In genomic region chr10:52956861-52957260, GRCh38 we compare ENCODE assay signal across 24 cellular contexts.
DNase-seq lines count a peak whose midpoint lies in the region; ATAC-seq, FAIRE-seq and TF ChIP-seq lines count a peak whose summit lies in the region.
"Had no signal": no experiment of that assay in that cellular context is flagged by ENCODE, and none has a peak within 500 bp of the region (broad histone marks: within the 10 kb centered on the region; RNA-seq: fewer than 3 reads in every experiment).

No MANE protein-coding gene starts in this region.

- H4K8ac ChIP-seq in H9 (replicated peaks; ENCODE audit: insufficient read length, low read depth, low read length): no peak overlapping the region

- H2AFZ ChIP-seq in H9 (ENCODE audit: low read length): no peak overlapping the region
- H2AFZ ChIP-seq in astrocyte (ENCODE audit: low read depth, low read length): no peak overlapping the region

- no peaks in the 10 kb centered on the region for H3K79me1 ChIP-seq in H9 (ENCODE audit: insufficient read depth, low read depth, low read length, poor library complexity, severe bottlenecking)

- peaks cover 7 to 19% (median 13%) of the 10 kb centered on the region in 3 experiments; a peak in 5 of 7 replicates for H3K36me3 Mint-ChIP-seq in H9 (ENCODE audit: insufficient read depth in 1 of 3, low read depth in 3 of 3)
- H3K36me3 Mint-ChIP-seq in astrocyte (ENCODE audit: low read depth, unreplicated experiment): no peaks in the 10 kb centered on the region
- no peaks in the 10 kb centered on the region for H3K36me3 Mint-ChIP-seq in activated T-cell treated with anti-CD3 and anti-CD28 coated beads, Interleukin-2, amount 50 U/mL, for 4 hours (ENCODE audit: insufficient read depth)
- H3K36me3 Mint-ChIP-seq: memory B cell; stimulated activated memory B cell treated with anti-CD40 and anti-IgM and Interleukin-4, amounts not matched to agents 10 μg/mL and 1 μg/mL and 100 μg/mL, for 72 hours had no signal

- H3K4me1 ChIP-seq in H9 (ENCODE audit: insufficient read depth, low read length) (no peaks in the 10 kb centered on the region; the same call in 1 of the 2 replicates), astrocyte (ENCODE audit: insufficient read depth, low read length) (no peaks in the 10 kb centered on the region), foreskin keratinocyte (peaks cover 4% of the 10 kb centered on the region)
- H3K4me1 ChIP-seq: BLaER1, heart left ventricle, SJSA1, upper lobe of right lung had no signal

- H3K18ac ChIP-seq in H9 (ENCODE audit: insufficient read length, low read depth, low read length): no peak overlapping the region

- TF ChIP-seq CTCF in H9 (conservative IDR thresholded peaks at IDR 0.05) (no peak), astrocyte (IDR thresholded peaks at IDR 0.05; ENCODE audit: insufficient read depth, low read depth, low read length) (no peak), foreskin keratinocyte (conservative IDR thresholded peaks at IDR 0.05) (no peak)

- H3K27ac Mint-ChIP-seq in H9 (peak overlapping the region; percentile 41 to 89 (median 89); a peak in 6 of 7 replicates), astrocyte (ENCODE audit: unreplicated experiment) (no peak overlapping the region)
- H3K27ac Mint-ChIP-seq: activated CD4-positive, alpha-beta T cell treated with anti-CD3 and anti-CD28 coated beads for 36 hours; activated T-cell treated with anti-CD3 and anti-CD28 coated beads, Interleukin-2, amount 50 U/mL, for 24 hours; memory B cell; stimulated activated memory B cell treated with anti-CD40 and anti-IgM and Interleukin-4, amounts not matched to agents 10 μg/mL and 1 μg/mL and 100 μg/mL, for 72 hours had no signal

- no peak overlapping the region for H2BK12ac ChIP-seq in H9 (ENCODE audit: insufficient read length, low read depth, low read length)

- H3K27me3 ChIP-seq in H9 (ENCODE audit: insufficient read depth, low read length) (no peaks in the 10 kb centered on the region), astrocyte (ENCODE audit: insufficient read depth, low read length) (no peaks in the 10 kb centered on the region), foreskin keratinocyte (no peaks in the 10 kb centered on the region)
- H3K27me3 ChIP-seq: BLaER1, heart left ventricle, SJSA1, upper lobe of right lung had no signal

- H3K23me2 ChIP-seq in H9 (ENCODE audit: insufficient read length, low read depth, low read length, poor library complexity, severe bottlenecking): no peaks in the 10 kb centered on the region

- H2BK20ac ChIP-seq in H9 (ENCODE audit: low read depth, low read length, poor library complexity, severe bottlenecking): no peak overlapping the region

- H3K4ac ChIP-seq in H9 (ENCODE audit: low read depth, low read length): no peak overlapping the region

- no peak overlapping the region for H3T11ph ChIP-seq in H9 (ENCODE audit: low read length)

- H3K9me3 ChIP-seq in H9 (ENCODE audit: control insufficient read depth, low read depth, low read length) (no peaks in the 10 kb centered on the region), astrocyte (ENCODE audit: insufficient read depth, low read depth, low read length) (no peaks in the 10 kb centered on the region)
- H3K9me3 ChIP-seq: BLaER1, heart left ventricle, SJSA1, upper lobe of right lung had no signal

- H3K4me2 ChIP-seq in H9 (ENCODE audit: insufficient read depth, insufficient read length, low read length) (no peak overlapping the region), astrocyte (ENCODE audit: low read length) (no peak overlapping the region)
- H3K4me2 ChIP-seq: BLaER1 had no signal

- H3K14ac ChIP-seq in H9 (ENCODE audit: insufficient read depth, low read length): no peak overlapping the region

- H3K27ac ChIP-seq in H9 (ENCODE audit: insufficient read length, low read depth, low read length) (no peak overlapping the region), astrocyte (ENCODE audit: low read depth, low read length) (no peak overlapping the region), foreskin keratinocyte (no peak overlapping the region)
- H3K27ac ChIP-seq: BLaER1, heart left ventricle, SJSA1, upper lobe of right lung had no signal

- DNase-seq in H9: no peak
- peak; percentile 8 for DNase-seq in astrocyte (ENCODE audit: low read depth)
- DNase-seq in foreskin keratinocyte: no peak
- peak; percentile 34 for DNase-seq in renal cortical epithelial cell (ENCODE audit: low read depth)
- no peak for DNase-seq in left lobe of liver (ENCODE audit: low spot score)
- no peak for DNase-seq in stimulated activated CD4-positive, alpha-beta T cell treated with anti-CD3 and anti-CD28 coated beads, Interleukin-4, amount 100 ng/mL, for 1 hour
- no peak for DNase-seq in activated T-cell treated with anti-CD3 and anti-CD28 coated beads, Interleukin-2, amount 50 U/mL, for 4 hours
- DNase-seq: activated CD4-positive, alpha-beta T cell treated with anti-CD3 and anti-CD28 coated beads for 36 hours; activated naive CD4-positive, alpha-beta T cell treated with Interleukin-2 at 50 U/mL for 16 hours; activated T-cell treated with anti-CD3 and anti-CD28 coated beads, Interleukin-2, amount 50 U/mL, for 24 hours; amygdala; cortex of kidney; DMS79 treated with DMSO at 0.1 percent for 48 hours; heart left ventricle; Kasumi-1; left colon; NCI-H187; NCI-H526 treated with DMSO at 0.1 percent for 48 hours; occipital lobe; upper lobe of right lung had no signal

- no peaks in the 10 kb centered on the region for H3K27me3 Mint-ChIP-seq in H9 (ENCODE audit: low read depth)
- no peaks in the 10 kb centered on the region for H3K27me3 Mint-ChIP-seq in astrocyte (ENCODE audit: low read depth, unreplicated experiment)
- H3K27me3 Mint-ChIP-seq in activated T-cell treated with anti-CD3 and anti-CD28 coated beads, Interleukin-2, amount 50 U/mL, for 4 hours (ENCODE audit: low read depth): no peaks in the 10 kb centered on the region
- H3K27me3 Mint-ChIP-seq: activated CD4-positive, alpha-beta T cell treated with anti-CD3 and anti-CD28 coated beads for 36 hours; activated T-cell treated with anti-CD3 and anti-CD28 coated beads, Interleukin-2, amount 50 U/mL, for 24 hours; memory B cell; stimulated activated memory B cell treated with anti-CD40 and anti-IgM and Interleukin-4, amounts not matched to agents 10 μg/mL and 1 μg/mL and 100 μg/mL, for 72 hours had no signal

- H3K36me3 ChIP-seq in astrocyte (ENCODE audit: insufficient read depth, low read length): no peaks in the 10 kb centered on the region
- H3K36me3 ChIP-seq: BLaER1, heart left ventricle, SJSA1, upper lobe of right lung had no signal

- no peaks in the 10 kb centered on the region for H4K20me1 ChIP-seq in H9 (ENCODE audit: control insufficient read depth, insufficient read depth, insufficient read length)
- no peaks in the 10 kb centered on the region for H4K20me1 ChIP-seq in astrocyte (ENCODE audit: insufficient read depth, low read length)
- H4K20me1 ChIP-seq: BLaER1 had no signal

- peaks cover 19 to 31% of the 10 kb centered on the region in 2 experiments for H3K4me1 Mint-ChIP-seq in H9
- H3K4me1 Mint-ChIP-seq in astrocyte (ENCODE audit: low read depth, unreplicated experiment): peaks cover 8% of the 10 kb centered on the region
- no peaks in the 10 kb centered on the region for H3K4me1 Mint-ChIP-seq in activated T-cell treated with anti-CD3 and anti-CD28 coated beads, Interleukin-2, amount 50 U/mL, for 4 hours (ENCODE audit: low read depth)
- H3K4me1 Mint-ChIP-seq: activated CD4-positive, alpha-beta T cell treated with anti-CD3 and anti-CD28 coated beads for 36 hours; memory B cell; stimulated activated memory B cell treated with anti-CD40 and anti-IgM and Interleukin-4, amounts not matched to agents 10 μg/mL and 1 μg/mL and 100 μg/mL, for 72 hours had no signal

- WGBS in H9 (ENCODE audit: extremely low coverage, insufficient read length, low lambda C conversion rate): no CpG with 5 or more reads among the region's 5 CpGs

- H4K5ac ChIP-seq in H9 (ENCODE audit: insufficient read length, low read depth, low read length): no peak overlapping the region

- H2BK5ac ChIP-seq in H9 (ENCODE audit: insufficient read length, low read length): no peak overlapping the region

- H3K79me2 ChIP-seq in H9 (ENCODE audit: insufficient read depth, low read length) (no peaks in the 10 kb centered on the region), astrocyte (ENCODE audit: insufficient read depth, low read length) (no peaks in the 10 kb centered on the region)

- no peak overlapping the region for H3K4me3 ChIP-seq in astrocyte (ENCODE audit: insufficient read depth, low read depth, low read length)
- H3K4me3 ChIP-seq: BLaER1, heart left ventricle, SJSA1, upper lobe of right lung had no signal

- no peak overlapping the region for H4K91ac ChIP-seq in H9 (ENCODE audit: insufficient read length, low read depth, low read length)

- H3K56ac ChIP-seq in H9 (ENCODE audit: insufficient read length, low read depth, low read length): no peak overlapping the region

- no peak overlapping the region for H3K23ac ChIP-seq in H9 (ENCODE audit: insufficient read length, low read depth, low read length)

- H2BK120ac ChIP-seq in H9 (ENCODE audit: low read depth, low read length, poor library complexity, severe bottlenecking): no peak overlapping the region

- H3K9me3 Mint-ChIP-seq in H9 (no peaks in the 10 kb centered on the region; a peak in 3 of 5 replicates), astrocyte (ENCODE audit: unreplicated experiment) (peaks cover 3% of the 10 kb centered on the region)
- H3K9me3 Mint-ChIP-seq in activated T-cell treated with anti-CD3 and anti-CD28 coated beads, Interleukin-2, amount 50 U/mL, for 4 hours: peaks cover 5% of the 10 kb centered on the region
- H3K9me3 Mint-ChIP-seq: activated T-cell treated with anti-CD3 and anti-CD28 coated beads, Interleukin-2, amount 50 U/mL, for 24 hours; memory B cell; stimulated activated memory B cell treated with anti-CD40 and anti-IgM and Interleukin-4, amounts not matched to agents 10 μg/mL and 1 μg/mL and 100 μg/mL, for 72 hours had no signal

- FAIRE-seq in astrocyte (lab: Jason Lieb, UNC): no peak

- H3K9ac ChIP-seq in H9 (ENCODE audit: extremely low read depth, insufficient read length, low read length) (no peak overlapping the region), astrocyte (ENCODE audit: low read length) (no peak overlapping the region)
- H3K9ac ChIP-seq: BLaER1 had no signal

- ATAC-seq in foreskin keratinocyte (peak; percentile 49), left lobe of liver (no peak)
- ATAC-seq in activated T-cell treated with anti-CD3 and anti-CD28 coated beads, Interleukin-2, amount 50 U/mL, for 4 hours: no peak
- ATAC-seq: activated CD4-positive, alpha-beta T cell treated with anti-CD3 and anti-CD28 coated beads for 36 hours; heart left ventricle; left colon; stimulated activated memory B cell treated with anti-CD40 and anti-IgM and Interleukin-4, amounts not matched to agents 10 μg/mL and 1 μg/mL and 100 μg/mL, for 72 hours; upper lobe of right lung had no signal

- H3K4me3 Mint-ChIP-seq in H9: no peak overlapping the region; a peak in 1 of 5 replicates
- no peak overlapping the region for H3K4me3 Mint-ChIP-seq in astrocyte (ENCODE audit: unreplicated experiment)
- H3K4me3 Mint-ChIP-seq in activated T-cell treated with anti-CD3 and anti-CD28 coated beads, Interleukin-2, amount 50 U/mL, for 4 hours: no peak overlapping the region
- H3K4me3 Mint-ChIP-seq: activated CD4-positive, alpha-beta T cell treated with anti-CD3 and anti-CD28 coated beads for 36 hours; activated T-cell treated with anti-CD3 and anti-CD28 coated beads, Interleukin-2, amount 50 U/mL, for 24 hours; memory B cell; stimulated activated memory B cell treated with anti-CD40 and anti-IgM and Interleukin-4, amounts not matched to agents 10 μg/mL and 1 μg/mL and 100 μg/mL, for 72 hours had no signal

- H2BK15ac ChIP-seq in H9 (ENCODE audit: low read depth, low read length): no peak overlapping the region

- no peak overlapping the region for H2AK5ac ChIP-seq in H9 (ENCODE audit: insufficient read length, low read length)

Comparison
In these comparisons a context has a peak if more than half of its experiments do, and no peak if none do; other contexts are left out.
1. DNase-seq: peak in astrocyte (single experiment) and renal cortical epithelial cell (single experiment); none in H9 (single experiment), foreskin keratinocyte (0 of 2), left lobe of liver (single experiment), stimulated activated CD4-positive, alpha-beta T cell treated with anti-CD3 and anti-CD28 coated beads, Interleukin-4, amount 100 ng/mL, for 1 hour (single experiment) and activated T-cell treated with anti-CD3 and anti-CD28 coated beads, Interleukin-2, amount 50 U/mL, for 4 hours (single experiment).